1 cellular context compared by ENCODE assay signal in the genomic region with DNA sequence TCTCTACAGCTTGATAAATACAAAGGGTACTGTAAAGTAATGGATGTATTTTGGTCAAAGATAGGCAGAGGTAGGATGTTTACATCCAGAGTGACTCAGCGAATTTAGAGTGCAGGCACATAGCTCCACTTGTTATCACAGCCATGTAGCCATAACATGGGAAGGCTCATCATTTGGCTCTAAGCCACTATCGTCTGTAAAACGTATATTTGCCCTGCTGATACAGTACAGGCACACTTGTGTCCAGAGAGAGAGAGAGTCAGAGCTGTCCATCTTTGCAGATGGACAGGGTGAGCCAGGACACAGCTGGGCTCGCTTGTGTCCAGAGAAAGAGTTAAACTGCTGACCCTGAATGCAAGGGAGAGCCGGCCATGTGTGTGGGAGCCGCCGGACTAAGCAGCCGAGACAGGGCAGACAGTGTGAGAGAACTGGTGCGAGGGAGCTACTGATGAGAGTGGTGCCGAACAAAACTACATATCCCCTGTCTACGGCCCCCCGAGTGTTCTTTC.
TF ChIP-seq lines count a peak whose summit lies in the region.

No MANE protein-coding gene starts in this region.

TF ChIP-seq in K562, 482 proteins besides CTCF, POLR2A, EP300 and RAD21 (continued from another document and continues in another):
- 0 out of 2 replicates have a peak, but pooled peaks have one; percentile 32 for TF ChIP-seq NBN (IDR thresholded peaks at IDR 0.05; ENCODE audit: low read depth)
- TF ChIP-seq, protein P1, sequence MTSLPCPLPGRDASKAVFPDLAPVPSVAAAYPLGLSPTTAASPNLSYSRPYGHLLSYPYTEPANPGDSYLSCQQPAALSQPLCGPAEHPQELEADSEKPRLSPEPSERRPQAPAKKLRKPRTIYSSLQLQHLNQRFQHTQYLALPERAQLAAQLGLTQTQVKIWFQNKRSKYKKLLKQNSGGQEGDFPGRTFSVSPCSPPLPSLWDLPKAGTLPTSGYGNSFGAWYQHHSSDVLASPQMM (CRISPR knock-in tag; IDR thresholded peaks at IDR 0.05) = no peak
- TF ChIP-seq ZNF639 (CRISPR knock-in tag; conservative IDR thresholded peaks at IDR 0.05 in 1 of 2, IDR thresholded peaks at IDR 0.05 in 1 of 2) = no peak
- TF ChIP-seq ZNF583 (CRISPR knock-in tag; IDR thresholded peaks at IDR 0.05) = no peak
- TF ChIP-seq RB1 (IDR thresholded peaks at IDR 0.05; ENCODE audit: low read depth) = no peak
- TF ChIP-seq KDM5B (IDR thresholded peaks at IDR 0.05; ENCODE audit: insufficient replicate concordance, low read depth, low read length) = no peak
- TF ChIP-seq MYBL2 (IDR thresholded peaks at IDR 0.05; ENCODE audit: low read depth) = no peak
- no peak for TF ChIP-seq MYBL2 (CRISPR knock-in tag; IDR thresholded peaks at IDR 0.05; ENCODE audit: borderline replicate concordance)
- TF ChIP-seq, protein P2, sequence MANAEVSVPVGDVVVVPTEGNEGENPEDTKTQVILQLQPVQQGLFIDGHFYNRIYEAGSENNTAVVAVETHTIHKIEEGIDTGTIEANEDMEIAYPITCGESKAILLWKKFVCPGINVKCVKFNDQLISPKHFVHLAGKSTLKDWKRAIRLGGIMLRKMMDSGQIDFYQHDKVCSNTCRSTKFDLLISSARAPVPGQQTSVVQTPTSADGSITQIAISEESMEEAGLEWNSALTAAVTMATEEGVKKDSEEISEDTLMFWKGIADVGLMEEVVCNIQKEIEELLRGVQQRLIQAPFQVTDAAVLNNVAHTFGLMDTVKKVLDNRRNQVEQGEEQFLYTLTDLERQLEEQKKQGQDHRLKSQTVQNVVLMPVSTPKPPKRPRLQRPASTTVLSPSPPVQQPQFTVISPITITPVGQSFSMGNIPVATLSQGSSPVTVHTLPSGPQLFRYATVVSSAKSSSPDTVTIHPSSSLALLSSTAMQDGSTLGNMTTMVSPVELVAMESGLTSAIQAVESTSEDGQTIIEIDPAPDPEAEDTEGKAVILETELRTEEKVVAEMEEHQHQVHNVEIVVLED (CRISPR knock-in tag; IDR thresholded peaks at IDR 0.05) = no peak
- no peak for TF ChIP-seq ZC3H4 (CRISPR knock-in tag; IDR thresholded peaks at IDR 0.05; ENCODE audit: borderline replicate concordance)
- no peak for TF ChIP-seq ZBED1 (IDR thresholded peaks at IDR 0.05)
- TF ChIP-seq KLF13 (tag; IDR thresholded peaks at IDR 0.05; ENCODE audit: borderline replicate concordance, low read depth) = no peak
- TF ChIP-seq, protein P3, sequence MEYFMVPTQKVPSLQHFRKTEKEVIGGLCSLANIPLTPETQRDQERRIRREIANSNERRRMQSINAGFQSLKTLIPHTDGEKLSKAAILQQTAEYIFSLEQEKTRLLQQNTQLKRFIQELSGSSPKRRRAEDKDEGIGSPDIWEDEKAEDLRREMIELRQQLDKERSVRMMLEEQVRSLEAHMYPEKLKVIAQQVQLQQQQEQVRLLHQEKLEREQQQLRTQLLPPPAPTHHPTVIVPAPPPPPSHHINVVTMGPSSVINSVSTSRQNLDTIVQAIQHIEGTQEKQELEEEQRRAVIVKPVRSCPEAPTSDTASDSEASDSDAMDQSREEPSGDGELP (CRISPR knock-in tag; IDR thresholded peaks at IDR 0.05; ENCODE audit: borderline replicate concordance) = no peak
- no peak for TF ChIP-seq ZNF707 (CRISPR knock-in tag; conservative IDR thresholded peaks at IDR 0.05)
- TF ChIP-seq, protein P4, sequence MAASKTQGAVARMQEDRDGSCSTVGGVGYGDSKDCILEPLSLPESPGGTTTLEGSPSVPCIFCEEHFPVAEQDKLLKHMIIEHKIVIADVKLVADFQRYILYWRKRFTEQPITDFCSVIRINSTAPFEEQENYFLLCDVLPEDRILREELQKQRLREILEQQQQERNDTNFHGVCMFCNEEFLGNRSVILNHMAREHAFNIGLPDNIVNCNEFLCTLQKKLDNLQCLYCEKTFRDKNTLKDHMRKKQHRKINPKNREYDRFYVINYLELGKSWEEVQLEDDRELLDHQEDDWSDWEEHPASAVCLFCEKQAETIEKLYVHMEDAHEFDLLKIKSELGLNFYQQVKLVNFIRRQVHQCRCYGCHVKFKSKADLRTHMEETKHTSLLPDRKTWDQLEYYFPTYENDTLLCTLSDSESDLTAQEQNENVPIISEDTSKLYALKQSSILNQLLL (CRISPR knock-in tag; IDR thresholded peaks at IDR 0.05; ENCODE audit: borderline replicate concordance) = no peak
- no peak for TF ChIP-seq POLR2H (tag; IDR thresholded peaks at IDR 0.05; ENCODE audit: low read depth)
- TF ChIP-seq SETDB1 (IDR thresholded peaks at IDR 0.05; ENCODE audit: low read length) = no peak
- no peak for TF ChIP-seq ZNF436 (CRISPR knock-in tag; IDR thresholded peaks at IDR 0.05)
- TF ChIP-seq KLF16 (IDR thresholded peaks at IDR 0.05) = no peak
- TF ChIP-seq JUN (IDR thresholded peaks at IDR 0.05; ENCODE audit: borderline replicate concordance, low read depth, low read length) = peak; percentile 21; the same call in 1 of the 2 replicates
- TF ChIP-seq JUN (CRISPR knock-in tag; IDR thresholded peaks at IDR 0.05; ENCODE audit: borderline replicate concordance) = no peak
- TF ChIP-seq, protein P5, sequence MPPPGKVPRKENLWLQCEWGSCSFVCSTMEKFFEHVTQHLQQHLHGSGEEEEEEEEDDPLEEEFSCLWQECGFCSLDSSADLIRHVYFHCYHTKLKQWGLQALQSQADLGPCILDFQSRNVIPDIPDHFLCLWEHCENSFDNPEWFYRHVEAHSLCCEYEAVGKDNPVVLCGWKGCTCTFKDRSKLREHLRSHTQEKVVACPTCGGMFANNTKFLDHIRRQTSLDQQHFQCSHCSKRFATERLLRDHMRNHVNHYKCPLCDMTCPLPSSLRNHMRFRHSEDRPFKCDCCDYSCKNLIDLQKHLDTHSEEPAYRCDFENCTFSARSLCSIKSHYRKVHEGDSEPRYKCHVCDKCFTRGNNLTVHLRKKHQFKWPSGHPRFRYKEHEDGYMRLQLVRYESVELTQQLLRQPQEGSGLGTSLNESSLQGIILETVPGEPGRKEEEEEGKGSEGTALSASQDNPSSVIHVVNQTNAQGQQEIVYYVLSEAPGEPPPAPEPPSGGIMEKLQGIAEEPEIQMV (tag; conservative IDR thresholded peaks at IDR 0.05; ENCODE audit: low read depth) = 0 out of 2 replicates have a peak, but pooled peaks have one; percentile 3
- peak; percentile 37 for TF ChIP-seq NUFIP1 (IDR thresholded peaks at IDR 0.05; ENCODE audit: partially characterized antibody)
- TF ChIP-seq BRD9 (IDR thresholded peaks at IDR 0.05; ENCODE audit: low read depth, partially characterized antibody) = no peak
- no peak for TF ChIP-seq ZSCAN32 (CRISPR knock-in tag; IDR thresholded peaks at IDR 0.05)
- no peak for TF ChIP-seq MGA (IDR thresholded peaks at IDR 0.05)
- TF ChIP-seq, protein P6, sequence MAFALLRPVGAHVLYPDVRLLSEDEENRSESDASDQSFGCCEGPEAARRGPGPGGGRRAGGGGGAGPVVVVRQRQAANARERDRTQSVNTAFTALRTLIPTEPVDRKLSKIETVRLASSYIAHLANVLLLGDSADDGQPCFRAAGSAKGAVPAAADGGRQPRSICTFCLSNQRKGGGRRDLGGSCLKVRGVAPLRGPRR (CRISPR knock-in tag; IDR thresholded peaks at IDR 0.05) = no peak
- TF ChIP-seq, protein P7, sequence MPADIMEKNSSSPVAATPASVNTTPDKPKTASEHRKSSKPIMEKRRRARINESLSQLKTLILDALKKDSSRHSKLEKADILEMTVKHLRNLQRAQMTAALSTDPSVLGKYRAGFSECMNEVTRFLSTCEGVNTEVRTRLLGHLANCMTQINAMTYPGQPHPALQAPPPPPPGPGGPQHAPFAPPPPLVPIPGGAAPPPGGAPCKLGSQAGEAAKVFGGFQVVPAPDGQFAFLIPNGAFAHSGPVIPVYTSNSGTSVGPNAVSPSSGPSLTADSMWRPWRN (IDR thresholded peaks at IDR 0.05; ENCODE audit: low read depth) = no peak
- no peak for TF ChIP-seq SMAD2 (IDR thresholded peaks at IDR 0.05; ENCODE audit: low read depth, low read length)
- TF ChIP-seq ERF (CRISPR knock-in tag; IDR thresholded peaks at IDR 0.05) = no peak
- TF ChIP-seq TAF1 (IDR thresholded peaks at IDR 0.05; ENCODE audit: control insufficient read depth, extremely low read depth, insufficient read depth, low read length, severe bottlenecking) = no peak
